20 cellular contexts compared by ENCODE assay signal in genomic region chr5:141490771-141491170, GRCh38. TPM values are rescaled to one million over a fixed set of nuclear protein-coding genes. Genes with fewer than 3 reads are reported as not detected.
"Had no signal": no experiment of that assay in that cellular context is flagged by ENCODE, and none has a peak within 500 bp of the region (broad histone marks: within the 10 kb centered on the region; RNA-seq: fewer than 3 reads in every experiment).

No MANE protein-coding gene starts in this region.

- H3K27ac Mint-ChIP-seq: activated CD4-positive, alpha-beta T cell treated with anti-CD3 and anti-CD28 coated beads for 36 hours; activated CD8-positive, alpha-beta T cell treated with anti-CD3 and anti-CD28 coated beads, Interleukin-2, amount 10 ng/mL, durations not matched to agents 7 days and 5 days; activated naive CD8-positive, alpha-beta T cell treated with anti-CD3 and anti-CD28 coated beads, Interleukin-2, amount 50 U/mL, for 24 hours; activated T-cell treated with anti-CD3 and anti-CD28 coated beads, Interleukin-2, amount 50 U/mL, for 72 hours; nephron progenitor cell; stimulated activated naive CD8-positive, alpha-beta T cell treated with anti-CD3 and anti-CD28 coated beads, Interleukin-15, amount 100 ng/mL, for 72 hours; T-helper 1 cell treated with Interleukin-12 subunit alpha and Interleukin-12 subunit beta and Interleukin-4 antibody, amounts not matched to agents 30 μg/mL and 1 μg/mL, for 36 hours had no signal

- DNase-seq: activated CD4-positive, alpha-beta T cell treated with anti-CD3 and anti-CD28 coated beads for 36 hours; activated CD8-positive, alpha-beta memory T cell treated with anti-CD3 and anti-CD28 coated beads, Interleukin-2, amount 50 U/mL, for 4 hours; activated CD8-positive, alpha-beta T cell treated with anti-CD3 and anti-CD28 coated beads, Interleukin-2, amount 10 ng/mL, durations not matched to agents 7 days and 5 days; activated gamma-delta T cell treated with Interleukin-2 at 50 U/mL for 16 hours; activated naive CD8-positive, alpha-beta T cell treated with anti-CD3 and anti-CD28 coated beads, Interleukin-2, amount 50 U/mL, for 24 hours; activated T-cell treated with anti-CD3 and anti-CD28 coated beads, Interleukin-2, amount 50 U/mL, for 72 hours; colonic mucosa; effector CD4-positive, alpha-beta T cell; foreskin fibroblast; hypothalamus; nephron progenitor cell; pancreas; stimulated activated CD4-positive, alpha-beta T cell treated with anti-CD3 and anti-CD28 coated beads, Interleukin-1b, Interleukin-23, amount 100 ng/mL, for 48 hours; stimulated activated naive CD8-positive, alpha-beta T cell treated with anti-CD3 and anti-CD28 coated beads, Interleukin-15, amount 100 ng/mL, for 72 hours; testis; WERI-Rb-1 had no signal

- H3K4me3 Mint-ChIP-seq: activated CD4-positive, alpha-beta T cell treated with anti-CD3 and anti-CD28 coated beads for 36 hours; activated CD8-positive, alpha-beta T cell treated with anti-CD3 and anti-CD28 coated beads, Interleukin-2, amount 10 ng/mL, durations not matched to agents 7 days and 5 days; activated naive CD8-positive, alpha-beta T cell treated with anti-CD3 and anti-CD28 coated beads, Interleukin-2, amount 50 U/mL, for 24 hours; activated T-cell treated with anti-CD3 and anti-CD28 coated beads, Interleukin-2, amount 50 U/mL, for 72 hours; nephron progenitor cell; stimulated activated naive CD8-positive, alpha-beta T cell treated with anti-CD3 and anti-CD28 coated beads, Interleukin-15, amount 100 ng/mL, for 72 hours; T-helper 1 cell treated with Interleukin-12 subunit alpha and Interleukin-12 subunit beta and Interleukin-4 antibody, amounts not matched to agents 30 μg/mL and 1 μg/mL, for 36 hours had no signal

- H3K9me3 Mint-ChIP-seq: activated naive CD8-positive, alpha-beta T cell treated with anti-CD3 and anti-CD28 coated beads, Interleukin-2, amount 50 U/mL, for 24 hours; activated T-cell treated with anti-CD3 and anti-CD28 coated beads, Interleukin-2, amount 50 U/mL, for 72 hours; stimulated activated naive CD8-positive, alpha-beta T cell treated with anti-CD3 and anti-CD28 coated beads, Interleukin-15, amount 100 ng/mL, for 72 hours; T-helper 1 cell treated with Interleukin-12 subunit alpha and Interleukin-12 subunit beta and Interleukin-4 antibody, amounts not matched to agents 30 μg/mL and 1 μg/mL, for 36 hours had no signal

- FAIRE-seq: pancreas had no signal

- H3K27ac ChIP-seq: cardiac muscle cell, colonic mucosa, pancreas, testis, upper lobe of left lung, WERI-Rb-1 had no signal

- ATAC-seq: activated CD8-positive, alpha-beta T cell treated with anti-CD3 and anti-CD28 coated beads, Interleukin-2, amount 10 ng/mL, durations not matched to agents 7 days and 5 days; activated naive CD8-positive, alpha-beta T cell treated with anti-CD3 and anti-CD28 coated beads, Interleukin-2, amount 50 U/mL, for 24 hours; activated T-cell treated with anti-CD3 and anti-CD28 coated beads, Interleukin-2, amount 50 U/mL, for 72 hours; pancreas; SK-N-SH treated with all-trans-retinoic acid at 6 μM for 48 hours; stimulated activated naive CD8-positive, alpha-beta T cell treated with anti-CD3 and anti-CD28 coated beads, Interleukin-15, amount 100 ng/mL, for 72 hours had no signal

RNA-seq across cellular contexts. Expression of gene PCDHGC5, which starts 1.9 kb away (rescaled TPM):
- total RNA-seq: activated CD4-positive, alpha-beta T cell treated with anti-CD3 and anti-CD28 coated beads for 36 hours; activated CD8-positive, alpha-beta T cell treated with anti-CD3 and anti-CD28 coated beads, Interleukin-2, amount 10 ng/mL, durations not matched to agents 7 days and 5 days; activated T-cell treated with anti-CD3 and anti-CD28 coated beads, Interleukin-2, amount 50 U/mL, for 72 hours had no signal

RNA-seq across cellular contexts. Expression of gene PCDHGC4, which starts 5.9 kb away (rescaled TPM):
- total RNA-seq: activated CD4-positive, alpha-beta T cell treated with anti-CD3 and anti-CD28 coated beads for 36 hours; activated CD8-positive, alpha-beta T cell treated with anti-CD3 and anti-CD28 coated beads, Interleukin-2, amount 10 ng/mL, durations not matched to agents 7 days and 5 days; activated T-cell treated with anti-CD3 and anti-CD28 coated beads, Interleukin-2, amount 50 U/mL, for 72 hours had no signal

RNA-seq across cellular contexts. Expression of gene PCDHGC3, which starts 15.0 kb away (rescaled TPM):
- total RNA-seq: activated CD8-positive, alpha-beta T cell treated with anti-CD3 and anti-CD28 coated beads, Interleukin-2, amount 10 ng/mL, durations not matched to agents 7 days and 5 days; activated T-cell treated with anti-CD3 and anti-CD28 coated beads, Interleukin-2, amount 50 U/mL, for 72 hours had no signal
